In the genomic region with DNA sequence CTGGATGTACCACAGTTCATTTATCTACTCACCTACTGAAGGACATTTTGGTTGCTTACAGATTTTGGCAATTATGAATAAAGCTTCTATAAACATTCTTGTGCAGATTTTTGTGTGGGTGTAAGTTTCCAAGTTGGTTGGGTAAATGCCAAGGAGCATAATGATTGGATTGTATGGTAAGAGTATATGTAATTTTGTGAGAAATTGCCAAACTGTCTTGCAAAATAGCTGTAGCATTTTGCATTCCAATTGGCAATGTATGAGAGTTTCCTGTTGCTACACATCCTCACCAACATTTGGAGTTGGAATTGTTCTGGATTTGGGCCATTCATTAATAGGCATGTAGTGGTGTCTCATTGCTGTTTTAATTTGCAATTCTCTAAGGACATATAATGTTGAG, we compare ENCODE assay signal across 27 cellular contexts. TPM values are rescaled to one million over a fixed set of nuclear protein-coding genes. Genes with fewer than 3 reads are reported as not detected.
A peak's percentile ranks its signal among the peaks of the same experiment; 100 is the strongest.
DNase-seq lines count a peak whose midpoint lies in the region; ATAC-seq and TF ChIP-seq lines count a peak whose summit lies in the region.
"Had no signal": no experiment of that assay in that cellular context is flagged by ENCODE, and none has a peak within 500 bp of the region (broad histone marks: within the 10 kb centered on the region; RNA-seq: fewer than 3 reads in every experiment).

No MANE protein-coding gene starts in this region.

- no peaks in the 10 kb centered on the region for H3K27me3 ChIP-seq in HCT116 (ENCODE audit: insufficient read depth, low read length)
- H3K27me3 ChIP-seq in mammary epithelial cell (ENCODE audit: insufficient read depth, low read length): no peaks in the 10 kb centered on the region
- no peaks in the 10 kb centered on the region for H3K27me3 ChIP-seq in fibroblast of lung (ENCODE audit: control insufficient read depth, insufficient read depth, low read length)
- H3K27me3 ChIP-seq in upper lobe of left lung: no peaks in the 10 kb centered on the region
- H3K27me3 ChIP-seq: Peyer's patch had no signal

- in situ Hi-C loops in mammary epithelial cell (cut with MboI; ENCODE audit: low sequenced_read_pairs in 2 of 2): no loop called here

- H3K36me3 ChIP-seq in HCT116 (ENCODE audit: control insufficient read depth in 1 of 2, insufficient read depth in 2 of 2, low read length in 2 of 2) (no peaks in the 10 kb centered on the region), mammary epithelial cell (ENCODE audit: insufficient read depth, low read length) (no peaks in the 10 kb centered on the region), fibroblast of lung (ENCODE audit: control insufficient read depth, insufficient read depth, low read length) (no peaks in the 10 kb centered on the region), upper lobe of left lung (no peaks in the 10 kb centered on the region)
- H3K36me3 ChIP-seq: Peyer's patch, SJSA1 had no signal

- CTCF ChIA-PET in HCT116 (lab: Charles Lee) (no interaction called here), mammary epithelial cell (lab: Charles Lee; ENCODE audit: low non-redundant PET) (no interaction called here)

- dilution Hi-C loops in mammary epithelial cell (cut with HindIII; ENCODE audit: low sequenced_read_pairs): no loop called here

- H3K27ac ChIP-seq in HCT116 (ENCODE audit: low read depth, low read length) (no peak overlapping the region), mammary epithelial cell (ENCODE audit: insufficient read depth, low read depth, low read length) (peak overlapping the region; percentile 25), fibroblast of lung (ENCODE audit: insufficient read depth, low read length) (no peak overlapping the region), upper lobe of left lung (no peak overlapping the region)
- H3K27ac ChIP-seq: HL-60, Peyer's patch, SJSA1 had no signal

- H4K20me1 ChIP-seq in HCT116 (ENCODE audit: insufficient read depth): no peaks in the 10 kb centered on the region
- no peaks in the 10 kb centered on the region for H4K20me1 ChIP-seq in mammary epithelial cell (ENCODE audit: insufficient read depth, low read length)
- no peaks in the 10 kb centered on the region for H4K20me1 ChIP-seq in fibroblast of lung (ENCODE audit: control insufficient read depth, extremely low read depth, insufficient read depth, low read length)

- RAD21 ChIA-PET in HCT116 (lab: Charles Lee; ENCODE audit: low non-redundant PET in 1 of 2, low total read pairs in 2 of 2, uncharacterized antibody in 2 of 2, unreplicated experiment in 2 of 2): no interaction called here

- no peak overlapping the region for H3K4me3 ChIP-seq in HCT116 (replicated peaks in 1 of 2; ENCODE audit: low read depth in 1 of 2, low read length in 2 of 2)
- no peak overlapping the region for H3K4me3 ChIP-seq in mammary epithelial cell (replicated peaks in 1 of 3; ENCODE audit: insufficient read depth in 1 of 3, low read depth in 2 of 3, low read length in 3 of 3)
- H3K4me3 ChIP-seq in fibroblast of lung (replicated peaks in 1 of 4; ENCODE audit: control extremely low read depth in 1 of 4, insufficient read depth in 1 of 4, low read depth in 3 of 4, low read length in 4 of 4): no peak overlapping the region
- no peak overlapping the region for H3K4me3 ChIP-seq in skeletal muscle cell (ENCODE audit: low read depth, low read length)
- H3K4me3 ChIP-seq in upper lobe of left lung: no peak overlapping the region
- H3K4me3 ChIP-seq: K562, Peyer's patch, SJSA1 had no signal

- ATAC-seq in HCT116 (no peak), HG03196 (IDR thresholded peaks at IDR 0.05; ENCODE audit: unreplicated experiment) (no peak), upper lobe of left lung (ENCODE audit: low FRiP score in 2 of 2) (no peak)
- ATAC-seq: HepG2, K562, Right ventricle myocardium inferior had no signal

- no peak for TF ChIP-seq EP300 in upper lobe of left lung (IDR thresholded peaks at IDR 0.05)

- H3K4me1 ChIP-seq in HCT116 (ENCODE audit: control insufficient read depth in 1 of 2, insufficient read depth in 2 of 2, low read length in 2 of 2): no peaks in the 10 kb centered on the region
- peaks cover 5% of the 10 kb centered on the region for H3K4me1 ChIP-seq in mammary epithelial cell (ENCODE audit: insufficient read depth, low read length)
- no peaks in the 10 kb centered on the region for H3K4me1 ChIP-seq in fibroblast of lung (ENCODE audit: control insufficient read depth, extremely low read depth, insufficient read depth, low read length)
- H3K4me1 ChIP-seq in upper lobe of left lung: no peaks in the 10 kb centered on the region
- H3K4me1 ChIP-seq: Peyer's patch, SJSA1 had no signal

- H3K4me2 ChIP-seq in HCT116 (ENCODE audit: low read length) (no peak overlapping the region), mammary epithelial cell (ENCODE audit: insufficient read depth, low read depth, low read length) (no peak overlapping the region), fibroblast of lung (ENCODE audit: extremely low read depth, insufficient read depth, low read length) (no peak overlapping the region)

- H3K9me3 ChIP-seq in HCT116 (ENCODE audit: control insufficient read depth in 1 of 2, insufficient read depth in 1 of 2, low read depth in 1 of 2, low read length in 2 of 2): peaks cover 0 to 4% of the 10 kb centered on the region in 2 experiments; a peak in 1 of 4 replicates
- H3K9me3 ChIP-seq in mammary epithelial cell (replicated peaks; ENCODE audit: insufficient read depth, low read length): no peaks in the 10 kb centered on the region
- no peaks in the 10 kb centered on the region for H3K9me3 ChIP-seq in fibroblast of lung (ENCODE audit: control insufficient read depth, insufficient read depth, low read depth, low read length)
- H3K9me3 ChIP-seq in upper lobe of left lung: peaks cover 0 to 4% (median 0%) of the 10 kb centered on the region in 4 donors
- H3K9me3 ChIP-seq: Peyer's patch, SJSA1 had no signal

- H3K9ac ChIP-seq in HCT116 (ENCODE audit: low read length) (no peak overlapping the region), mammary epithelial cell (ENCODE audit: insufficient read depth, low read length) (no peak overlapping the region), fibroblast of lung (ENCODE audit: insufficient read depth, low read length) (no peak overlapping the region)

- TF ChIP-seq POLR2A in HCT116 (IDR thresholded peaks at IDR 0.05; ENCODE audit: borderline replicate concordance, extremely low read depth, insufficient read depth, insufficient read length) (no peak), upper lobe of left lung (IDR thresholded peaks at IDR 0.05) (no peak)

- H3K9me2 ChIP-seq in HCT116 (ENCODE audit: insufficient read depth): no peaks in the 10 kb centered on the region

- DNase-seq in HCT116 (ENCODE audit: low read depth, low spot score) (no peak), mammary epithelial cell (peak; percentile 85), fibroblast of lung (ENCODE audit: low read depth in 2 of 2) (peak; percentile 3 to 39), skeletal muscle cell (ENCODE audit: low read depth) (peak; percentile 7), upper lobe of left lung (no peak), occipital lobe (lab: John Stamatoyannopoulos, UW) (no peak), DMS 273 treated with DMSO at 0.1 percent for 48 hours (lab: John Stamatoyannopoulos, UW) (no peak)
- DNase-seq: ACHN; C1 segment of cervical spinal cord; CD8-positive, alpha-beta memory T cell; DMS53; MM.1S; NCI-H1092; NCI-H1436; NCI-H187 treated with DMSO at 0.1 percent for 48 hours; NCI-H2107; NCI-H510A treated with DMSO at 0.1 percent for 48 hours; NCI-H748 treated with DMSO at 0.1 percent for 48 hours; NK-92 treated with Interleukin-12 subunit alpha and Interleukin-12 subunit beta, amount 100 ng/mL, for 24 hours; Peyer's patch had no signal

- no peak for TF ChIP-seq RAD21 in HCT116 (IDR thresholded peaks at IDR 0.05; ENCODE audit: low read depth)

- peak overlapping the region; percentile 45 for H2AFZ ChIP-seq in HCT116 (ENCODE audit: low read depth, low read length, poor library complexity, severe bottlenecking)
- no peak overlapping the region for H2AFZ ChIP-seq in mammary epithelial cell (ENCODE audit: low read depth, low read length)
- no peak overlapping the region for H2AFZ ChIP-seq in fibroblast of lung (ENCODE audit: low read length)

- POLR2A ChIA-PET in HCT116 (lab: Charles Lee): no interaction called here

- no peaks in the 10 kb centered on the region for H3K79me2 ChIP-seq in HCT116 (ENCODE audit: insufficient read depth, low read length)
- H3K79me2 ChIP-seq in mammary epithelial cell (ENCODE audit: insufficient read depth, low read length): no peaks in the 10 kb centered on the region
- no peaks in the 10 kb centered on the region for H3K79me2 ChIP-seq in fibroblast of lung (ENCODE audit: control insufficient read depth, insufficient read depth, low read length)

- intact Hi-C loops in HCT116 (cut with micrococcal nuclease): no loop called here
- intact Hi-C loops in mammary epithelial cell (cut with micrococcal nuclease): no loop called here

- BruUV-seq in HCT116 (replicated peaks; lab: Mats Ljungman, UMichigan): no TSS peak
- BruUV-seq in mammary epithelial cell (replicated peaks; lab: Mats Ljungman, UMichigan): no TSS peak

- TF ChIP-seq CTCF in HCT116 (IDR thresholded peaks at IDR 0.05 in 2 of 3, conservative IDR thresholded peaks at IDR 0.05 in 1 of 3; ENCODE audit: borderline replicate concordance in 1 of 3, insufficient read depth in 1 of 3, low read depth in 2 of 3, low read length in 2 of 3): no peak
- no peak for TF ChIP-seq CTCF in mammary epithelial cell (conservative IDR thresholded peaks at IDR 0.05 in 1 of 2, IDR thresholded peaks at IDR 0.05 in 1 of 2; ENCODE audit: extremely low read depth in 1 of 2, insufficient read depth in 1 of 2, low read depth in 1 of 2, low read length in 2 of 2)
- TF ChIP-seq CTCF in fibroblast of lung (conservative IDR thresholded peaks at IDR 0.05 in 1 of 2, IDR thresholded peaks at IDR 0.05 in 1 of 2; ENCODE audit: low read depth in 1 of 2, low read length in 2 of 2): no peak
- TF ChIP-seq CTCF in upper lobe of left lung (IDR thresholded peaks at IDR 0.05): no peak

RNA-seq across cellular contexts. Expression of a gene that starts 33.9 kb away (rescaled TPM):
- total RNA-seq in HCT116 (2021; ENCODE audit: unreplicated experiment) (not detected), mammary epithelial cell (1 to 10 TPM in 1 of 2 donors, under 1 TPM in 1; 0.45 to 2.2 TPM), fibroblast of lung (not detected in 2 replicates), upper lobe of left lung (not detected), occipital lobe (not detected)
- polyA plus RNA-seq in HCT116 (2012): not detected in 2 replicates
- polyA plus RNA-seq in mammary epithelial cell (0.87 TPM), fibroblast of lung (not detected in 2 replicates)
- polyA minus RNA-seq in mammary epithelial cell (2.8 TPM), fibroblast of lung (ENCODE audit: low replicate concordance) (not detected in 2 replicates)
- polyA plus RNA-seq in fibroblast of lung (2012): not detected in 2 replicates
- total RNA-seq: CD8-positive, alpha-beta memory T cell; HepG2; K562; LHCN-M2; Right ventricle myocardium inferior; SJSA1 had no signal
- polyA plus RNA-seq: CD8-positive, alpha-beta memory T cell; HepG2; K562 had no signal

Comparison
In these comparisons a context has a peak if more than half of its experiments do, and no peak if none do; other contexts are left out.
1. DNase-seq: peak in mammary epithelial cell (single experiment), fibroblast of lung (2 of 2) and skeletal muscle cell (single experiment); none in HCT116 (single experiment), upper lobe of left lung (0 of 2), occipital lobe (single experiment) and DMS 273 treated with DMSO at 0.1 percent for 48 hours (single experiment).